1 cellular context compared by ENCODE assay signal in genomic region chr6:27260836-27261375, GRCh38.
TF ChIP-seq lines count a peak whose summit lies in the region.

No MANE protein-coding gene starts in this region.

TF ChIP-seq in SK-N-SH treated with all-trans-retinoic acid at 6 μM for 48 hours, 23 proteins besides CTCF, POLR2A, EP300 and RAD21 (continued from another document):
- TF ChIP-seq TSHZ2 (CRISPR knock-in tag; IDR thresholded peaks at IDR 0.05) (no peak), POU6F1 (CRISPR knock-in tag; IDR thresholded peaks at IDR 0.05; ENCODE audit: borderline replicate concordance, low read depth) (no peak), PATZ1 (CRISPR knock-in tag; IDR thresholded peaks at IDR 0.05; ENCODE audit: borderline replicate concordance) (no peak), CSRNP3 (CRISPR knock-in tag; IDR thresholded peaks at IDR 0.05) (no peak), GLIS3 (CRISPR knock-in tag; IDR thresholded peaks at IDR 0.05) (no peak), PPARA (CRISPR knock-in tag; IDR thresholded peaks at IDR 0.05; ENCODE audit: borderline replicate concordance) (no peak), RARB (CRISPR knock-in tag; IDR thresholded peaks at IDR 0.05) (no peak), ARNTL (CRISPR knock-in tag; IDR thresholded peaks at IDR 0.05; ENCODE audit: borderline replicate concordance, low read depth) (no peak), CREB5 (CRISPR knock-in tag; IDR thresholded peaks at IDR 0.05; ENCODE audit: low read depth) (no peak), ZC3H10 (CRISPR knock-in tag; IDR thresholded peaks at IDR 0.05) (no peak), OSR1 (CRISPR knock-in tag; IDR thresholded peaks at IDR 0.05) (no peak), SNAI2 (CRISPR knock-in tag; IDR thresholded peaks at IDR 0.05) (no peak), CSDC2 (CRISPR knock-in tag; IDR thresholded peaks at IDR 0.05) (no peak), TCF4 (CRISPR knock-in tag; IDR thresholded peaks at IDR 0.05; ENCODE audit: borderline replicate concordance) (no peak), ESRRG (CRISPR knock-in tag; IDR thresholded peaks at IDR 0.05) (no peak), ZFP3 (CRISPR knock-in tag; IDR thresholded peaks at IDR 0.05) (no peak), ZNF70 (CRISPR knock-in tag; IDR thresholded peaks at IDR 0.05) (no peak), ZNF565 (CRISPR knock-in tag; conservative IDR thresholded peaks at IDR 0.05; ENCODE audit: low read depth) (no peak)
